Comparison of ENCODE assay signal across 12 cellular contexts in genomic region chr20:56414842-56415765, GRCh38. TPM values are rescaled to one million over a fixed set of nuclear protein-coding genes. Genes with fewer than 3 reads are reported as not detected.
DNase-seq lines count a peak whose midpoint lies in the region; ATAC-seq, FAIRE-seq and TF ChIP-seq lines count a peak whose summit lies in the region.
"Had no signal": no experiment of that assay in that cellular context is flagged by ENCODE, and none has a peak within 500 bp of the region (broad histone marks: within the 10 kb centered on the region; RNA-seq: fewer than 3 reads in every experiment).

No MANE protein-coding gene starts in this region.

- H3K9me3 ChIP-seq in pancreas = no peaks in the 10 kb centered on the region

- no peaks in the 10 kb centered on the region for H3K27me3 Mint-ChIP-seq in T-helper 1 cell treated with Interleukin-12 subunit alpha and Interleukin-12 subunit beta and Interleukin-4 antibody, amounts not matched to agents 30 μg/mL and 1 μg/mL, for 36 hours (ENCODE audit: low read depth)
- no peaks in the 10 kb centered on the region for H3K27me3 Mint-ChIP-seq in activated naive CD4-positive, alpha-beta T cell treated with anti-CD3 and anti-CD28 coated beads for 36 hours (ENCODE audit: low read depth)

- peaks cover 53% of the 10 kb centered on the region for H3K4me1 Mint-ChIP-seq in T-helper 1 cell treated with Interleukin-12 subunit alpha and Interleukin-12 subunit beta and Interleukin-4 antibody, amounts not matched to agents 30 μg/mL and 1 μg/mL, for 36 hours (ENCODE audit: low read depth)
- H3K4me1 Mint-ChIP-seq in activated naive CD4-positive, alpha-beta T cell treated with anti-CD3 and anti-CD28 coated beads for 36 hours (ENCODE audit: low read depth) = peaks cover 86% of the 10 kb centered on the region

- H3K4me3 ChIP-seq in pancreas = no peak overlapping the region
- H3K4me3 ChIP-seq: lung had no signal

- H3K4me3 Mint-ChIP-seq in T-helper 1 cell treated with Interleukin-12 subunit alpha and Interleukin-12 subunit beta and Interleukin-4 antibody, amounts not matched to agents 30 μg/mL and 1 μg/mL, for 36 hours = peak overlapping the region; percentile 48
- H3K4me3 Mint-ChIP-seq in activated naive CD4-positive, alpha-beta T cell treated with anti-CD3 and anti-CD28 coated beads for 36 hours = peak overlapping the region; percentile 60

- H3K27ac ChIP-seq in pancreas = no peak overlapping the region

- 90 to 92% methylated on average over 12 of the region's 12 CpGs for WGBS in pancreas, 2 donors

- no peak for TF ChIP-seq CTCF in pancreas (IDR thresholded peaks at IDR 0.05)

- FAIRE-seq in pancreas (lab: Jason Lieb, UNC) = no peak

- no peak for ATAC-seq in pancreas
- ATAC-seq: esophagus mucosa had no signal

- peaks cover 44% of the 10 kb centered on the region for H3K36me3 Mint-ChIP-seq in T-helper 1 cell treated with Interleukin-12 subunit alpha and Interleukin-12 subunit beta and Interleukin-4 antibody, amounts not matched to agents 30 μg/mL and 1 μg/mL, for 36 hours (ENCODE audit: low read depth)
- peaks cover 22% of the 10 kb centered on the region for H3K36me3 Mint-ChIP-seq in activated naive CD4-positive, alpha-beta T cell treated with anti-CD3 and anti-CD28 coated beads for 36 hours (ENCODE audit: low read depth)

- intact Hi-C loops in activated naive CD4-positive, alpha-beta T cell treated with anti-CD3 and anti-CD28 coated beads for 36 hours (cut with micrococcal nuclease) = loop anchor here (1.0 to 10.0 kb wide), 4 partner anchors 7 to 1200 kb away; partner anchors contain the start of genes RBM38 and RTF2
- intact Hi-C loops in pancreas (cut with DNase I) = no loop called here

- CTCF ChIA-PET in activated naive CD4-positive, alpha-beta T cell treated with anti-CD3 and anti-CD28 coated beads for 36 hours (lab: Charles Lee) = interaction anchor here (1.0 to 2.8 kb wide), 3 partner anchors 9 to 27 kb away, joined by 3 to 11 read pairs (median 3); no protein-coding TSS in a partner anchor

- no peaks in the 10 kb centered on the region for H3K4me1 ChIP-seq in pancreas

- H3K9me3 Mint-ChIP-seq in T-helper 1 cell treated with Interleukin-12 subunit alpha and Interleukin-12 subunit beta and Interleukin-4 antibody, amounts not matched to agents 30 μg/mL and 1 μg/mL, for 36 hours = peaks cover 10% of the 10 kb centered on the region
- peaks cover 3% of the 10 kb centered on the region for H3K9me3 Mint-ChIP-seq in activated naive CD4-positive, alpha-beta T cell treated with anti-CD3 and anti-CD28 coated beads for 36 hours

- no peaks in the 10 kb centered on the region for H3K27me3 ChIP-seq in pancreas

- H3K36me3 ChIP-seq in pancreas = peaks cover 0 to 3% (median 0%) of the 10 kb centered on the region in 3 donors

- peak; percentile 88 for DNase-seq in activated naive CD4-positive, alpha-beta T cell treated with anti-CD3 and anti-CD28 coated beads for 36 hours
- peak; percentile 97 for DNase-seq in iris pigment epithelial cell (ENCODE audit: low read depth)
- peak; percentile 37 for DNase-seq in stimulated activated CD8-positive, alpha-beta memory T cell treated with anti-CD3 and anti-CD28 coated beads, Interleukin-7, amount 100 ng/mL, for 24 hours (ENCODE audit: low read depth)
- DNase-seq in ACHN = no peak
- DNase-seq in DMS53 treated with DMSO at 0.1 percent for 48 hours (lab: John Stamatoyannopoulos, UW; ENCODE audit: unreplicated experiment) = no peak
- no peak for DNase-seq in NCI-H1092 (lab: John Stamatoyannopoulos, UW)
- no peak for DNase-seq in pancreas
- DNase-seq: OCI-M1, retina had no signal

- in situ Hi-C loops in ACHN (cut with HindIII; ENCODE audit: low pct_ligation_motif_present, low pct_unique_long_range_greater_than_20kb, low sequenced_read_pairs) = no loop called here

- H3K27ac Mint-ChIP-seq in T-helper 1 cell treated with Interleukin-12 subunit alpha and Interleukin-12 subunit beta and Interleukin-4 antibody, amounts not matched to agents 30 μg/mL and 1 μg/mL, for 36 hours = peak overlapping the region; percentile 72
- peak overlapping the region; percentile 98 for H3K27ac Mint-ChIP-seq in activated naive CD4-positive, alpha-beta T cell treated with anti-CD3 and anti-CD28 coated beads for 36 hours

RNA-seq across cellular contexts. Expression of gene CASS4, which starts 3.0 kb away (rescaled TPM):
- 1 to 10 TPM; 5.1 to 5.2 TPM for total RNA-seq in activated naive CD4-positive, alpha-beta T cell treated with anti-CD3 and anti-CD28 coated beads for 36 hours
- 1 to 10 TPM in 2 of 6 donors, under 1 TPM in 4; 0.04 to 1.6 (median 0.24) TPM for total RNA-seq in pancreas
- under 1 TPM; 0.11 to 0.31 TPM for polyA plus RNA-seq in pancreas

RNA-seq across cellular contexts. Expression of gene CSTF1, which starts 22.7 kb away (rescaled TPM):
- total RNA-seq in activated naive CD4-positive, alpha-beta T cell treated with anti-CD3 and anti-CD28 coated beads for 36 hours = 10 to 100 TPM; 68.0 to 70.7 TPM
- 10 to 100 TPM; 12.1 to 17.5 (median 16.2) TPM for total RNA-seq in pancreas
- 10 to 100 TPM in 1 of 2 donors, 1 to 10 TPM in 1; 4.5 to 13.0 TPM for polyA plus RNA-seq in pancreas

RNA-seq across cellular contexts. Expression of gene AURKA, which starts 23.1 kb away (rescaled TPM):
- 100 to 1,000 TPM; 115 to 121 TPM for total RNA-seq in activated naive CD4-positive, alpha-beta T cell treated with anti-CD3 and anti-CD28 coated beads for 36 hours
- total RNA-seq in pancreas = 1 to 10 TPM in 4 of 6 donors, under 1 TPM in 2; 0.51 to 1.9 (median 1.1) TPM
- under 1 TPM; 0.61 to 0.80 TPM for polyA plus RNA-seq in pancreas

RNA-seq across cellular contexts. Expression of gene RTF2, which starts 53.3 kb away (rescaled TPM):
- 10 to 100 TPM; 76.8 to 82.9 TPM for total RNA-seq in activated naive CD4-positive, alpha-beta T cell treated with anti-CD3 and anti-CD28 coated beads for 36 hours
- 10 to 100 TPM; 25.0 to 39.2 (median 28.1) TPM for total RNA-seq in pancreas
- 10 to 100 TPM; 24.3 to 55.4 TPM for polyA plus RNA-seq in pancreas

RNA-seq across cellular contexts. Expression of gene FAM210B, which starts 56.3 kb away (rescaled TPM):
- total RNA-seq in activated naive CD4-positive, alpha-beta T cell treated with anti-CD3 and anti-CD28 coated beads for 36 hours = 1 to 10 TPM; 7.5 to 8.2 TPM
- total RNA-seq in pancreas = 10 to 100 TPM; 15.3 to 28.2 (median 24.8) TPM
- polyA plus RNA-seq in pancreas = 10 to 100 TPM; 13.1 to 29.6 TPM

Comparison
In these comparisons a context has a peak if more than half of its experiments do, and no peak if none do; other contexts are left out.
1. DNase-seq: peak in activated naive CD4-positive, alpha-beta T cell treated with anti-CD3 and anti-CD28 coated beads for 36 hours (single experiment), iris pigment epithelial cell (single experiment) and stimulated activated CD8-positive, alpha-beta memory T cell treated with anti-CD3 and anti-CD28 coated beads, Interleukin-7, amount 100 ng/mL, for 24 hours (single experiment); none in ACHN (single experiment), DMS53 treated with DMSO at 0.1 percent for 48 hours (single experiment), NCI-H1092 (single experiment) and pancreas (0 of 6).
2. RNA of gene AURKA, which starts 23.1 kb away (total RNA-seq): 115 to 121 TPM in activated naive CD4-positive, alpha-beta T cell treated with anti-CD3 and anti-CD28 coated beads for 36 hours; 0.51 to 1.9 TPM in pancreas; every median in the first group is over 10 times any median in the second.